ENCODE assay signal across 11 cellular contexts in the genomic region with DNA sequence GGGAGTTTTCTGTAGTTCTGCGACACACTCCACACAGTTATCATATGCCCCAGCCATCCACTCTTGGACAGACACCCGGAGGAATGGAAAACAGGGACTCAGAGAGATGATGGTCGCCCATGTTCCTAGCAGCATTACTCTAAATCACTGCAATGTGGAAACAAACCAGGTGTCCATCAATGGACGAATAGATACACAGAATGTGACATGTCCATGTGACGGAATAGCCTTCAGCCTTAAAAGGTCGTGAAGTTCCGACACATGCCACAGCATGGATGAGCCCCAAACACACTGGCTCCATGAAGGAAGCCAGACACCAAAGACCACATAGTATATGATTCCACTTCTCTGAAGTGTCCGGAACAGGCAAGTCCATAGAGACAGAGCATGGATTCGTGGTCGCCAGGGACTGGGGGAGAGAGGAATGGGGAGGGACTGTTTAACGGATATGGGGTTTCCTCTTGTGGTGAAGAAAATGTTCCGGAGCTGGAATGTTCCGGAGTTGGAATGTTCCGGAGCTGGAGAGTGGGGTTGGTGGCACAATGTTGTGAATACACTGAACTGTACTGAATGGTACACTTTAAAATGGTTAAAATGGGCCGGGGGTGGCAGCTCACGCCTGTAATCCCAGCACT. TPM values are rescaled to one million over a fixed set of nuclear protein-coding genes. Genes with fewer than 3 reads are reported as not detected.
DNase-seq lines count a peak whose midpoint lies in the region; ATAC-seq and TF ChIP-seq lines count a peak whose summit lies in the region.
"Had no signal": no experiment of that assay in that cellular context is flagged by ENCODE, and none has a peak within 500 bp of the region (broad histone marks: within the 10 kb centered on the region; RNA-seq: fewer than 3 reads in every experiment).

No MANE protein-coding gene starts in this region.

- H4K20me1 ChIP-seq in OCI-LY7 (ENCODE audit: insufficient read depth, low read length) = no peaks in the 10 kb centered on the region

- no TSS peak for BruUV-seq in OCI-LY7 (replicated peaks; lab: Mats Ljungman, UMichigan)

- intact Hi-C loops in activated T-helper 1 cell treated with anti-CD3 and anti-CD28 coated beads, Interleukin-12 subunit alpha, Interleukin-12 subunit beta, Interleukin-2, Interleukin-4 antibody, amounts not matched to agents 30 ng/mL and 10 ng/mL and 1 ng/mL, durations not matched to agents 14 hours and 24 hours and 36 hours (cut with micrococcal nuclease) = loop anchor here (10.0 kb wide), 3 partner anchors 864 to 1264 kb away; partner anchors contain the start of gene MRFAP1L1
- intact Hi-C loops in lower lobe of right lung (cut with DNase I) (no loop called here), stomach (cut with DNase I; ENCODE audit: low total_unique reads) (no loop called here), OCI-LY7 (cut with micrococcal nuclease; ENCODE audit: unreplicated experiment) (no loop called here)

- ATAC-seq in lower lobe of right lung (no peak), esophagus mucosa (no peak)

- H3K4me3 ChIP-seq in lower lobe of right lung (no peak overlapping the region), stomach (no peak overlapping the region), OCI-LY7 (ENCODE audit: low read depth, low read length, poor library complexity, severe bottlenecking) (no peak overlapping the region)
- H3K4me3 ChIP-seq: tibial artery had no signal

- CTCF ChIA-PET in activated naive CD4-positive, alpha-beta T cell treated with anti-CD3 and anti-CD28 coated beads, Interleukin-2, amount 10 ng/mL, durations not matched to agents 7 days and 5 days (lab: Charles Lee) = interaction anchor here (0.7 to 5.1 kb wide), 5 partner anchors 18 to 165 kb away, joined by 3 to 30 read pairs (median 6); no protein-coding TSS in a partner anchor
- CTCF ChIA-PET in OCI-LY7 (lab: Charles Lee; ENCODE audit: unreplicated experiment) = no interaction called here

- H3K27ac Mint-ChIP-seq in activated naive CD4-positive, alpha-beta T cell treated with anti-CD3 and anti-CD28 coated beads, Interleukin-2, amount 10 ng/mL, durations not matched to agents 7 days and 5 days = peak overlapping the region; percentile 84
- H3K27ac Mint-ChIP-seq in activated T-helper 1 cell treated with anti-CD3 and anti-CD28 coated beads, Interleukin-12 subunit alpha, Interleukin-12 subunit beta, Interleukin-2, Interleukin-4 antibody, amounts not matched to agents 30 ng/mL and 10 ng/mL and 1 ng/mL, durations not matched to agents 14 hours and 24 hours and 36 hours = peak overlapping the region; percentile 85
- H3K27ac Mint-ChIP-seq: progenitor cell of endocrine pancreas had no signal

- H3K4me1 ChIP-seq in lower lobe of right lung (peaks cover 56% of the 10 kb centered on the region), stomach (peaks cover 19 to 59% (median 28%) of the 10 kb centered on the region in 4 donors), OCI-LY7 (ENCODE audit: insufficient read depth, low read length, poor library complexity, severe bottlenecking) (no peaks in the 10 kb centered on the region)

- no peaks in the 10 kb centered on the region for H3K9me3 ChIP-seq in lower lobe of right lung
- H3K9me3 ChIP-seq in stomach = no peaks in the 10 kb centered on the region
- no peaks in the 10 kb centered on the region for H3K9me3 ChIP-seq in OCI-LY7 (ENCODE audit: low read length)
- H3K9me3 ChIP-seq: tibial artery had no signal

- H3K27ac ChIP-seq in lower lobe of right lung (peak overlapping the region; percentile 81), stomach (peak overlapping the region in 4 of 5 donors; percentile 52 to 82 (median 65)), OCI-LY7 (ENCODE audit: low read depth, low read length, poor library complexity, severe bottlenecking) (no peak overlapping the region)

- DNase-seq in activated naive CD4-positive, alpha-beta T cell treated with anti-CD3 and anti-CD28 coated beads, Interleukin-2, amount 10 ng/mL, durations not matched to agents 7 days and 5 days = no peak
- no peak for DNase-seq in activated naive CD4-positive, alpha-beta T cell (lab: John Stamatoyannopoulos, UW)
- no peak for DNase-seq in activated T-helper 1 cell treated with anti-CD3 and anti-CD28 coated beads, Interleukin-12 subunit alpha, Interleukin-12 subunit beta, Interleukin-2, Interleukin-4 antibody, amounts not matched to agents 30 ng/mL and 10 ng/mL and 1 ng/mL, durations not matched to agents 14 hours and 24 hours and 36 hours (ENCODE audit: low spot score)
- DNase-seq in lower lobe of right lung (no peak), stomach (no peak), OCI-LY7 (ENCODE audit: low spot score) (no peak)
- DNase-seq in central memory CD4-positive, alpha-beta T cell = no peak
- DNase-seq: NCI-H2171 treated with DMSO at 0.1 percent for 48 hours, tibial artery had no signal

- TF ChIP-seq POLR2A in stomach (IDR thresholded peaks at IDR 0.05) = no peak

- POLR2A ChIA-PET in OCI-LY7 (lab: Charles Lee) = interaction anchor here (0.7 kb wide), 1 partner anchor 61 kb away, joined by 3 read pairs; no protein-coding TSS in a partner anchor

- TF ChIP-seq EP300 in stomach (IDR thresholded peaks at IDR 0.05) = no peak

- no peak overlapping the region for H2AFZ ChIP-seq in OCI-LY7 (ENCODE audit: low read length)

- no peaks in the 10 kb centered on the region for H3K9me3 Mint-ChIP-seq in activated naive CD4-positive, alpha-beta T cell treated with anti-CD3 and anti-CD28 coated beads, Interleukin-2, amount 10 ng/mL, durations not matched to agents 7 days and 5 days
- H3K9me3 Mint-ChIP-seq in activated T-helper 1 cell treated with anti-CD3 and anti-CD28 coated beads, Interleukin-12 subunit alpha, Interleukin-12 subunit beta, Interleukin-2, Interleukin-4 antibody, amounts not matched to agents 30 ng/mL and 10 ng/mL and 1 ng/mL, durations not matched to agents 14 hours and 24 hours and 36 hours = no peaks in the 10 kb centered on the region

- H3K27me3 ChIP-seq in lower lobe of right lung (ENCODE audit: low read depth) (no peaks in the 10 kb centered on the region), stomach (no peaks in the 10 kb centered on the region)
- H3K27me3 ChIP-seq: tibial artery had no signal

- TF ChIP-seq CTCF in lower lobe of right lung (IDR thresholded peaks at IDR 0.05) (no peak), stomach (IDR thresholded peaks at IDR 0.05) (no peak), OCI-LY7 (conservative IDR thresholded peaks at IDR 0.05; ENCODE audit: low read length) (no peak)

- H3K27me3 Mint-ChIP-seq in activated naive CD4-positive, alpha-beta T cell treated with anti-CD3 and anti-CD28 coated beads, Interleukin-2, amount 10 ng/mL, durations not matched to agents 7 days and 5 days = peaks cover 5% of the 10 kb centered on the region
- H3K27me3 Mint-ChIP-seq in activated T-helper 1 cell treated with anti-CD3 and anti-CD28 coated beads, Interleukin-12 subunit alpha, Interleukin-12 subunit beta, Interleukin-2, Interleukin-4 antibody, amounts not matched to agents 30 ng/mL and 10 ng/mL and 1 ng/mL, durations not matched to agents 14 hours and 24 hours and 36 hours (ENCODE audit: insufficient read depth) = no peaks in the 10 kb centered on the region

- no peaks in the 10 kb centered on the region for H3K79me2 ChIP-seq in OCI-LY7 (ENCODE audit: insufficient read depth, low read depth, low read length)

- H3K36me3 Mint-ChIP-seq in activated naive CD4-positive, alpha-beta T cell treated with anti-CD3 and anti-CD28 coated beads, Interleukin-2, amount 10 ng/mL, durations not matched to agents 7 days and 5 days = peaks cover 8% of the 10 kb centered on the region
- H3K36me3 Mint-ChIP-seq in activated T-helper 1 cell treated with anti-CD3 and anti-CD28 coated beads, Interleukin-12 subunit alpha, Interleukin-12 subunit beta, Interleukin-2, Interleukin-4 antibody, amounts not matched to agents 30 ng/mL and 10 ng/mL and 1 ng/mL, durations not matched to agents 14 hours and 24 hours and 36 hours (ENCODE audit: low read depth) = peaks cover 14% of the 10 kb centered on the region

- no peak overlapping the region for H3K4me2 ChIP-seq in OCI-LY7 (ENCODE audit: low read length)

- H3K36me3 ChIP-seq in lower lobe of right lung (no peaks in the 10 kb centered on the region), stomach (no peaks in the 10 kb centered on the region), OCI-LY7 (ENCODE audit: insufficient read depth, low read length) (no peaks in the 10 kb centered on the region)
- H3K36me3 ChIP-seq: tibial artery had no signal

- H3K9me2 ChIP-seq in OCI-LY7 (ENCODE audit: insufficient read depth, low read length) = no peaks in the 10 kb centered on the region

- peaks cover 77% of the 10 kb centered on the region for H3K4me1 Mint-ChIP-seq in activated naive CD4-positive, alpha-beta T cell treated with anti-CD3 and anti-CD28 coated beads, Interleukin-2, amount 10 ng/mL, durations not matched to agents 7 days and 5 days
- peaks cover 73% of the 10 kb centered on the region for H3K4me1 Mint-ChIP-seq in activated T-helper 1 cell treated with anti-CD3 and anti-CD28 coated beads, Interleukin-12 subunit alpha, Interleukin-12 subunit beta, Interleukin-2, Interleukin-4 antibody, amounts not matched to agents 30 ng/mL and 10 ng/mL and 1 ng/mL, durations not matched to agents 14 hours and 24 hours and 36 hours (ENCODE audit: low read depth)

- WGBS in stomach, 5 donors = 70 to 81% (median 79%) methylated on average over 16 of the region's 16 CpGs

- peak overlapping the region; percentile 15 for H3K4me3 Mint-ChIP-seq in activated naive CD4-positive, alpha-beta T cell treated with anti-CD3 and anti-CD28 coated beads, Interleukin-2, amount 10 ng/mL, durations not matched to agents 7 days and 5 days
- H3K4me3 Mint-ChIP-seq in activated T-helper 1 cell treated with anti-CD3 and anti-CD28 coated beads, Interleukin-12 subunit alpha, Interleukin-12 subunit beta, Interleukin-2, Interleukin-4 antibody, amounts not matched to agents 30 ng/mL and 10 ng/mL and 1 ng/mL, durations not matched to agents 14 hours and 24 hours and 36 hours = peak overlapping the region; percentile 42

RNA-seq across cellular contexts. Expression of gene AFAP1, which starts 28.7 kb away (rescaled TPM):
- 48.3 and 48.4 TPM in 2 replicates for total RNA-seq in activated T-helper 1 cell treated with anti-CD3 and anti-CD28 coated beads, Interleukin-12 subunit alpha, Interleukin-12 subunit beta, Interleukin-2, Interleukin-4 antibody, amounts not matched to agents 30 ng/mL and 10 ng/mL and 1 ng/mL, durations not matched to agents 14 hours and 24 hours and 36 hours
- total RNA-seq in lower lobe of right lung = 21.0 TPM
- 10 to 100 TPM in 4 of 5 donors, 1 to 10 TPM in 1; 7.6 to 88.9 (median 22.2) TPM for total RNA-seq in stomach
- 1 to 10 TPM; 4.1 to 5.4 (median 5.3) TPM for polyA plus RNA-seq in stomach
- not detected in 2 replicates for total RNA-seq in OCI-LY7 (2014; rRNA removed; shearing (Covaris generic))
- not detected in 2 replicates for total RNA-seq in OCI-LY7 (2022)
- total RNA-seq in esophagus mucosa = 5.5 TPM
